ENCODE assay signal across 11 cellular contexts in the genomic region with DNA sequence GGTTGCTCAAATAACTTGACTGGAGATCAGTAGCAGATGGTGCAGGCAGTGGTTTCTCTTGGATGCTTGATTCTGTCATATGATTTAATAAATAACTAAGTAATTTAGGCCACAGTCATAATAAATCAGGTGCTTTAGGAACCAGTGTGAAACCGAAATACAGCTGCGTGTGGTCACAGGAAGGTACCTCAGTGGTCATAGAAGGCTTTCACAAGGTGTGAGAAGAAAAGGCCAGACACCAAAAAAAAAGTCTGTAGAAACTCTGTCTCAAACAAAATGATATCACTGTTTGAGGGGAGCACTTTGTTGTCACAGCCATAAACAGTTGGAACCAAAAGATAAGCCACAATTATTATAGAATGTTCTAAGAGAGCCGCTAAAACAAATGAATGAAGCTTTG.
DNase-seq lines count a peak whose midpoint lies in the region; ATAC-seq lines count a peak whose summit lies in the region.
"Had no signal": no experiment of that assay in that cellular context is flagged by ENCODE, and none has a peak within 500 bp of the region (broad histone marks: within the 10 kb centered on the region; RNA-seq: fewer than 3 reads in every experiment).

No MANE protein-coding gene starts in this region.

- H3K36me3 Mint-ChIP-seq in effector memory CD8-positive, alpha-beta T cell (ENCODE audit: insufficient read depth), result peaks cover 3% of the 10 kb centered on the region

- peaks cover 20 to 30% of the 10 kb centered on the region in 2 donors for H3K4me1 Mint-ChIP-seq in effector memory CD8-positive, alpha-beta T cell (ENCODE audit: low read depth in 2 of 2)

- no peak overlapping the region for H3K27ac Mint-ChIP-seq in effector memory CD8-positive, alpha-beta T cell

- H3K9me3 Mint-ChIP-seq in effector memory CD8-positive, alpha-beta T cell, result no peaks in the 10 kb centered on the region
- H3K9me3 Mint-ChIP-seq: mesothelial cell of epicardium had no signal

- peak; percentile 94 for ATAC-seq in GM18508 (IDR thresholded peaks at IDR 0.05; ENCODE audit: insufficient read depth, unreplicated experiment)
- ATAC-seq in GM21526 (IDR thresholded peaks at IDR 0.05; ENCODE audit: low FRiP score, unreplicated experiment), result peak; percentile 93
- ATAC-seq in HG03354 (IDR thresholded peaks at IDR 0.05; ENCODE audit: poor library complexity, severe bottlenecking, unreplicated experiment), result peak; percentile 100
- peak; percentile 80 for ATAC-seq in effector memory CD8-positive, alpha-beta T cell (replicated peaks)

- no peaks in the 10 kb centered on the region for H3K27me3 Mint-ChIP-seq in effector memory CD8-positive, alpha-beta T cell

- no peak for DNase-seq in effector memory CD8-positive, alpha-beta T cell
- DNase-seq in ecto neural progenitor cell (ENCODE audit: low spot score) (no peak), RKO (ENCODE audit: low spot score) (no peak), NCI-H226 (no peak)
- DNase-seq in activated CD4-positive, CD25-positive, alpha-beta regulatory T cell treated with anti-CD3 and anti-CD28 coated beads, Interleukin-2, amount 50 U/mL, for 72 hours, result no peak
- DNase-seq: DMS79; stimulated activated CD4-positive, alpha-beta T cell treated with anti-CD3 and anti-CD28 coated beads, Interleukin-2, amount 100 ng/mL, for 24 hours had no signal

- H3K4me3 Mint-ChIP-seq in effector memory CD8-positive, alpha-beta T cell, result no peak overlapping the region
- H3K4me3 Mint-ChIP-seq: mesothelial cell of epicardium had no signal
